ENCODE assay signal across 28 cellular contexts in the genomic region with DNA sequence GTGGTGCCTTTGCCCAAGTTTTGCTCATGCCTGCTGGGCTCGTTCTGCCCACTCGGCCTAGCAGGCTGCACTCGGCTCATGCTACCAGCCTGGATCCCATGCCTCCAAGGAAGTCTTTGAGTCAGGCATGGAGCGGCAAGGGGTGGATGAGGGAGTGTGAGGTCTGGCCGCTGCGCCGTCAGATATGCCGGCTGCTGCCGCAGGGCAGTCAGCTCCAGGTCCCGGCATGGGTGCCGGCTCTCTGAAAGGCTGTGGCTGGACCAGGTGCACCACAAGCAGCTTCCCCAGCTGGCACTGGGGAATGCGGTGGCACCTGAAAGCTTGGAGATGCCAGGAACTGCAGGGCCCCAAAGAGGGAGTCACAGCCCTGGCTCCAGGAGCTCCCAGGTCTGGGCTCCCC.
"Had no signal": no experiment of that assay in that cellular context is flagged by ENCODE, and none has a peak within 500 bp of the region (broad histone marks: within the 10 kb centered on the region; RNA-seq: fewer than 3 reads in every experiment).

No MANE protein-coding gene starts in this region.

- H3K9me3 ChIP-seq: ovary, psoas muscle, right lobe of liver, sigmoid colon, suprapubic skin, testis, tibial nerve, upper lobe of left lung, vagina had no signal

- H3K79me2 ChIP-seq: parathyroid adenoma had no signal

- H3K36me3 Mint-ChIP-seq: naive thymus-derived CD4-positive, alpha-beta T cell; natural killer cell; stimulated activated memory B cell treated with anti-CD40 and anti-IgM and Interleukin-4, amounts not matched to agents 10 μg/mL and 1 μg/mL and 100 μg/mL, for 72 hours had no signal

- H3K27ac Mint-ChIP-seq: naive thymus-derived CD4-positive, alpha-beta T cell; natural killer cell; nephron; progenitor cell of endocrine pancreas; stimulated activated memory B cell treated with anti-CD40 and anti-IgM and Interleukin-4, amounts not matched to agents 10 μg/mL and 1 μg/mL and 100 μg/mL, for 72 hours; stimulated activated naive CD8-positive, alpha-beta T cell treated with anti-CD3 and anti-CD28 coated beads, Interleukin-15, amount 100 ng/mL, for 72 hours had no signal

- H3K4me3 Mint-ChIP-seq: naive thymus-derived CD4-positive, alpha-beta T cell; natural killer cell; nephron; stimulated activated memory B cell treated with anti-CD40 and anti-IgM and Interleukin-4, amounts not matched to agents 10 μg/mL and 1 μg/mL and 100 μg/mL, for 72 hours; stimulated activated naive CD8-positive, alpha-beta T cell treated with anti-CD3 and anti-CD28 coated beads, Interleukin-15, amount 100 ng/mL, for 72 hours had no signal

- H3K4me1 Mint-ChIP-seq: natural killer cell; nephron; stimulated activated memory B cell treated with anti-CD40 and anti-IgM and Interleukin-4, amounts not matched to agents 10 μg/mL and 1 μg/mL and 100 μg/mL, for 72 hours had no signal

- H2AFZ ChIP-seq: parathyroid adenoma had no signal

- H3K9ac ChIP-seq: parathyroid adenoma had no signal

- H3K36me3 ChIP-seq: ovary, right lobe of liver, sigmoid colon, suprapubic skin, tibial nerve, upper lobe of left lung, vagina had no signal

- H3K4me3 ChIP-seq: ovary, psoas muscle, right lobe of liver, sigmoid colon, suprapubic skin, testis, tibial nerve, upper lobe of left lung, vagina had no signal

- H3K27me3 ChIP-seq: ovary, right lobe of liver, sigmoid colon, suprapubic skin, testis, tibial nerve, upper lobe of left lung, vagina had no signal

- H3K4me1 ChIP-seq: parathyroid adenoma, psoas muscle, right lobe of liver, sigmoid colon, suprapubic skin, testis, tibial nerve, upper lobe of left lung, vagina had no signal

- H3K27ac ChIP-seq: ovary, parathyroid adenoma, psoas muscle, right lobe of liver, sigmoid colon, suprapubic skin, testis, tibial nerve, upper lobe of left lung, vagina had no signal

- ATAC-seq: naive thymus-derived CD4-positive, alpha-beta T cell; natural killer cell; psoas muscle; stimulated activated naive CD8-positive, alpha-beta T cell treated with anti-CD3 and anti-CD28 coated beads, Interleukin-15, Interleukin-2, amounts not matched to agents 100 U/mL and 50 U/mL, for 24 hours had no signal

- DNase-seq: naive thymus-derived CD4-positive, alpha-beta T cell; natural killer cell; occipital lobe; ovary; psoas muscle; sigmoid colon; small intestine; stimulated activated CD4-positive, alpha-beta T cell treated with anti-CD3 and anti-CD28 coated beads, Interleukin-15, amount 100 ng/mL, for 24 hours; stimulated activated CD4-positive, alpha-beta T cell treated with anti-CD3 and anti-CD28 coated beads, Interleukin-2, amount 100 ng/mL, for 24 hours; stimulated activated CD4-positive, alpha-beta T cell treated with anti-CD3 and anti-CD28 coated beads, Interleukin-2, amount 100 ng/mL, for 48 hours; stimulated activated CD4-positive, alpha-beta T cell treated with anti-CD3 and anti-CD28 coated beads, Interleukin-4, amount 100 ng/mL, for 4 hours; stimulated activated CD8-positive, alpha-beta memory T cell treated with anti-CD3 and anti-CD28 coated beads, Interleukin-4, amount 100 ng/mL, for 48 hours; stimulated activated naive CD4-positive, alpha-beta T cell; stimulated activated naive CD8-positive, alpha-beta T cell treated with anti-CD3 and anti-CD28 coated beads, Interleukin-15, amount 100 ng/mL, for 72 hours; stimulated activated naive CD8-positive, alpha-beta T cell treated with anti-CD3 and anti-CD28 coated beads, Interleukin-15, Interleukin-2, amounts not matched to agents 100 U/mL and 50 U/mL, for 24 hours; substantia nigra; testis; trophoblast cell had no signal

- FAIRE-seq: small intestine, urothelium cell line had no signal

- H3K27me3 Mint-ChIP-seq: progenitor cell of endocrine pancreas had no signal

- H3K9me3 Mint-ChIP-seq: natural killer cell; nephron; stimulated activated memory B cell treated with anti-CD40 and anti-IgM and Interleukin-4, amounts not matched to agents 10 μg/mL and 1 μg/mL and 100 μg/mL, for 72 hours; stimulated activated naive CD8-positive, alpha-beta T cell treated with anti-CD3 and anti-CD28 coated beads, Interleukin-15, amount 100 ng/mL, for 72 hours had no signal
